ENCODE assay signal across 1 cellular context in the genomic region with DNA sequence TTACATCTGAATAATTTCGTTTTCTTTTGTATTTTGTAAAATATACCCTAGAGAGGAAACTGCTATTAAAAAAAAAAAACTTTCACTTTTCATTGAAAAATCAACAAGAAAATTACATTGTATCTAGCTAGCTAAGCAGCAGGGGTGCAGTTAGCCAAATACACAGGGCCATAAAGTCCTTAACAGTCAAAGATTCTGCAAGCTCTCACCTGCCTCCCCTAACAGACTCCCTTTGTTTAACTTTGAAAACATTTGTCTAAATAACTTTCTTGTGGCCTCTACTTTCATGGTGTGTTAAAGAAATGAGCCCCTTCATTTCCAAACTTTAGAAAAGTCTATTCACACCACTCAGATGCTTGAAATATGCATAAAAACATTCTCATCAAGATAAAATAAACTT.
TF ChIP-seq lines count a peak whose summit lies in the region.

No MANE protein-coding gene starts in this region.

TF ChIP-seq in HEK293, 187 proteins besides CTCF, POLR2A, EP300 and RAD21 (continued from another document):
- TF ChIP-seq, protein P1, sequence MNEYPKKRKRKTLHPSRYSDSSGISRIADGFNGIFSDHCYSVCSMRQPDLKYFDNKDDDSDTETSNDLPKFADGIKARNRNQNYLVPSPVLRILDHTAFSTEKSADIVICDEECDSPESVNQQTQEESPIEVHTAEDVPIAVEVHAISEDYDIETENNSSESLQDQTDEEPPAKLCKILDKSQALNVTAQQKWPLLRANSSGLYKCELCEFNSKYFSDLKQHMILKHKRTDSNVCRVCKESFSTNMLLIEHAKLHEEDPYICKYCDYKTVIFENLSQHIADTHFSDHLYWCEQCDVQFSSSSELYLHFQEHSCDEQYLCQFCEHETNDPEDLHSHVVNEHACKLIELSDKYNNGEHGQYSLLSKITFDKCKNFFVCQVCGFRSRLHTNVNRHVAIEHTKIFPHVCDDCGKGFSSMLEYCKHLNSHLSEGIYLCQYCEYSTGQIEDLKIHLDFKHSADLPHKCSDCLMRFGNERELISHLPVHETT (tag by site-specific recombination; IDR thresholded peaks at IDR 0.05), result no peak
- TF ChIP-seq, protein P2, sequence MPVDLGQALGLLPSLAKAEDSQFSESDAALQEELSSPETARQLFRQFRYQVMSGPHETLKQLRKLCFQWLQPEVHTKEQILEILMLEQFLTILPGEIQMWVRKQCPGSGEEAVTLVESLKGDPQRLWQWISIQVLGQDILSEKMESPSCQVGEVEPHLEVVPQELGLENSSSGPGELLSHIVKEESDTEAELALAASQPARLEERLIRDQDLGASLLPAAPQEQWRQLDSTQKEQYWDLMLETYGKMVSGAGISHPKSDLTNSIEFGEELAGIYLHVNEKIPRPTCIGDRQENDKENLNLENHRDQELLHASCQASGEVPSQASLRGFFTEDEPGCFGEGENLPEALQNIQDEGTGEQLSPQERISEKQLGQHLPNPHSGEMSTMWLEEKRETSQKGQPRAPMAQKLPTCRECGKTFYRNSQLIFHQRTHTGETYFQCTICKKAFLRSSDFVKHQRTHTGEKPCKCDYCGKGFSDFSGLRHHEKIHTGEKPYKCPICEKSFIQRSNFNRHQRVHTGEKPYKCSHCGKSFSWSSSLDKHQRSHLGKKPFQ (tag by site-specific recombination; IDR thresholded peaks at IDR 0.05), result peak; percentile 87
- TF ChIP-seq ZXDB (tag by site-specific recombination; IDR thresholded peaks at IDR 0.05), result no peak
- TF ChIP-seq SP3 (tag by site-specific recombination; IDR thresholded peaks at IDR 0.05), result no peak
- no peak for TF ChIP-seq ZNF670 (tag by site-specific recombination; IDR thresholded peaks at IDR 0.05; ENCODE audit: low read depth)
- no peak for TF ChIP-seq REPIN1 (tag by site-specific recombination; IDR thresholded peaks at IDR 0.05; ENCODE audit: low read depth)
- no peak for TF ChIP-seq ZNF473 (tag by site-specific recombination; IDR thresholded peaks at IDR 0.05)
- TF ChIP-seq, protein P3, sequence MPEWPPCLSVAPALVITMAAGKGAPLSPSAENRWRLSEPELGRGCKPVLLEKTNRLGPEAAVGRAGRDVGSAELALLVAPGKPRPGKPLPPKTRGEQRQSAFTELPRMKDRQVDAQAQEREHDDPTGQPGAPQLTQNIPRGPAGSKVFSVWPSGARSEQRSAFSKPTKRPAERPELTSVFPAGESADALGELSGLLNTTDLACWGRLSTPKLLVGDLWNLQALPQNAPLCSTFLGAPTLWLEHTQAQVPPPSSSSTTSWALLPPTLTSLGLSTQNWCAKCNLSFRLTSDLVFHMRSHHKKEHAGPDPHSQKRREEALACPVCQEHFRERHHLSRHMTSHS (tag by site-specific recombination; IDR thresholded peaks at IDR 0.05), result no peak
- 0 out of 2 replicates have a peak, but pooled peaks have one; percentile 39 for TF ChIP-seq OVOL3 (tag by site-specific recombination; IDR thresholded peaks at IDR 0.05)
- no peak for TF ChIP-seq ZNF792 (tag by site-specific recombination; IDR thresholded peaks at IDR 0.05)
- no peak for TF ChIP-seq ZNF621 (tag by site-specific recombination; IDR thresholded peaks at IDR 0.05)
- peak; percentile 16; the same call in 1 of the 2 replicates for TF ChIP-seq GLIS1 (tag by site-specific recombination; IDR thresholded peaks at IDR 0.05)
- peak; percentile 85 for TF ChIP-seq WT1 (tag by site-specific recombination; IDR thresholded peaks at IDR 0.05)
- TF ChIP-seq ZNF560 (tag by site-specific recombination; IDR thresholded peaks at IDR 0.05; ENCODE audit: borderline replicate concordance), result no peak
